In genomic region chr4:3637326-3638016, GRCh38 we compare ENCODE assay signal across 17 cellular contexts.
DNase-seq lines count a peak whose midpoint lies in the region; ATAC-seq and TF ChIP-seq lines count a peak whose summit lies in the region.
"Had no signal": no experiment of that assay in that cellular context is flagged by ENCODE, and none has a peak within 500 bp of the region (broad histone marks: within the 10 kb centered on the region; RNA-seq: fewer than 3 reads in every experiment).

No MANE protein-coding gene starts in this region.

- intact Hi-C loops in sciatic nerve (cut with DNase I): no loop called here

- TF ChIP-seq CTCF in GM20000 (IDR thresholded peaks at IDR 0.05; ENCODE audit: extremely low read depth, missing control alignments): no peak

- DNase-seq in G401 (ENCODE audit: low spot score): peak; percentile 96
- DNase-seq in cerebellar cortex (ENCODE audit: low spot score): peak; percentile 95
- DNase-seq in medulla oblongata (ENCODE audit: extremely low spot score): peak; percentile 48
- DNase-seq in sciatic nerve (ENCODE audit: low spot score): no peak
- DNase-seq in GM20000 (ENCODE audit: low spot score): no peak
- no peak for DNase-seq in OCI-M2 (lab: John Stamatoyannopoulos, UW; ENCODE audit: unreplicated experiment)
- DNase-seq: AML-193; CD4-positive, alpha-beta memory T cell; DMS79 treated with DMSO at 0.1 percent for 48 hours; GDM1; NCI-H1105 treated with DMSO at 0.1 percent for 48 hours; NCI-H187; NCI-H2171 treated with DMSO at 0.1 percent for 48 hours; NCI-H82; SHP77 treated with DMSO at 0.1 percent for 48 hours had no signal

- ATAC-seq in sciatic nerve: peak; percentile 45
- ATAC-seq in GM18519 (IDR thresholded peaks at IDR 0.05; ENCODE audit: low FRiP score, unreplicated experiment): no peak
- ATAC-seq in GM19328 (IDR thresholded peaks at IDR 0.05; ENCODE audit: unreplicated experiment): no peak

- in situ Hi-C loops in G401 (cut with HindIII; ENCODE audit: low sequenced_read_pairs): no loop called here

Comparison
In these comparisons a context has a peak if more than half of its experiments do, and no peak if none do; other contexts are left out.
1. DNase-seq: peak in G401 (single experiment), cerebellar cortex (single experiment) and medulla oblongata (single experiment); none in sciatic nerve (single experiment), GM20000 (single experiment) and OCI-M2 (single experiment).